39 cellular contexts compared by ENCODE assay signal in the genomic region with DNA sequence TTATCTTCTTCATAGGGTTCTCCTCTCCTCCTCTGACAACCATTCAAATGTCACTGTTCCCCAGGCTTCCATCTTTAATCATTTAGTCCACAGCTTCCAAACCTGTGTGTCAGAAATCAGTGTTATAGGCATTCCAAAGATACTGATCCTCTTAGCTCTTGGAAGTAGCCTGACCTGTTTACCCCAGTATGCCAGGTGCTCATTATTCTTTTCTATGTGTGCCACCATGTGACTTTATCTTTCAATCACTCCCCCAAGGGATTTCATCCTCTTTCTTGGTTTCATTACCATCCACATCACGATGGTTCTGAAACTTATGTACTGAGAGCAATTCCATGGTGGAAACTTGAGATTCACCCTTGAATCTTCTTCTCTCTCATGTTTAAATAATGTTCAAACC. TPM values are rescaled to one million over a fixed set of nuclear protein-coding genes. Genes with fewer than 3 reads are reported as not detected.
"Had no signal": no experiment of that assay in that cellular context is flagged by ENCODE, and none has a peak within 500 bp of the region (broad histone marks: within the 10 kb centered on the region; RNA-seq: fewer than 3 reads in every experiment).

No MANE protein-coding gene starts in this region.

- H2AFZ ChIP-seq: PC-9 had no signal

- H3K27ac Mint-ChIP-seq: activated B cell treated with CpG ODN at 0.5 μM for 24 hours; activated CD8-positive, alpha-beta T cell treated with anti-CD3 and anti-CD28 coated beads for 36 hours; activated naive CD8-positive, alpha-beta T cell treated with anti-CD3 and anti-CD28 coated beads for 36 hours; activated T-cell treated with anti-CD3 and anti-CD28 coated beads, Interleukin-2, amount 50 U/mL, for 72 hours; activated T-helper 17 cell treated with anti-CD3 and anti-CD28 coated beads, Interleukin-2, amount 50 U/mL, for 72 hours; T-cell had no signal

- H3K27me3 Mint-ChIP-seq: activated naive CD8-positive, alpha-beta T cell treated with anti-CD3 and anti-CD28 coated beads for 36 hours had no signal

- H3K9ac ChIP-seq: KMS-11 had no signal

- H3K27me3 ChIP-seq: brain microvascular endothelial cell had no signal

- H3K4me3 ChIP-seq: PC-9 had no signal

- DNase-seq: activated B cell treated with CpG ODN at 0.5 μM for 24 hours; activated CD4-positive, alpha-beta T cell treated with anti-CD3 and anti-CD28 coated beads for 48 hours; activated CD4-positive, alpha-beta T cell treated with anti-CD3 and anti-CD28 coated beads, Interleukin-2, amount 50 U/mL, for 4 hours; activated CD4-positive, CD25-positive, alpha-beta regulatory T cell treated with anti-CD3 and anti-CD28 coated beads, Interleukin-2, amount 50 U/mL, for 72 hours; activated CD8-positive, alpha-beta T cell treated with anti-CD3 and anti-CD28 coated beads for 36 hours; activated effector memory CD4-positive, alpha-beta T cell treated with anti-CD3 and anti-CD28 coated beads, Interleukin-2, amount 50 U/mL, for 16 hours; activated naive CD4-positive, alpha-beta T cell; activated naive CD4-positive, alpha-beta T cell treated with anti-CD3 and anti-CD28 coated beads, Interleukin-2, amount 50 U/mL, for 16 hours; activated naive CD8-positive, alpha-beta T cell treated with anti-CD3 and anti-CD28 coated beads for 36 hours; activated T-cell treated with anti-CD3 and anti-CD28 coated beads, Interleukin-2, amount 50 U/mL, for 1 hour; activated T-cell treated with anti-CD3 and anti-CD28 coated beads, Interleukin-2, amount 50 U/mL, for 72 hours; amniotic stem cell; aorta; brain microvascular endothelial cell; central memory CD4-positive, alpha-beta T cell; NCI-H1092 treated with DMSO at 0.1 percent for 48 hours; NCI-H146; NCI-H187 treated with DMSO at 0.1 percent for 48 hours; NCI-H2081 treated with DMSO at 0.1 percent for 48 hours; NCI-H2171 treated with DMSO at 0.1 percent for 48 hours; NCI-H2227 treated with DMSO at 0.1 percent for 48 hours; NCI-H446; NCI-H510A treated with DMSO at 0.1 percent for 48 hours; SIG-M5; T-cell; T-helper 2 cell; T-helper 9 cell had no signal

- ATAC-seq: activated CD8-positive, alpha-beta T cell treated with anti-CD3 and anti-CD28 coated beads for 36 hours; activated T-cell treated with anti-CD3 and anti-CD28 coated beads, Interleukin-2, amount 50 U/mL, for 72 hours; activated T-helper 17 cell treated with anti-CD3 and anti-CD28 coated beads, Interleukin-2, amount 50 U/mL, for 72 hours; Right ventricle myocardium inferior; SK-N-SH treated with all-trans-retinoic acid at 6 μM for 48 hours; T-cell had no signal

- H3K4me3 Mint-ChIP-seq: activated B cell treated with CpG ODN at 0.5 μM for 24 hours; activated CD8-positive, alpha-beta T cell treated with anti-CD3 and anti-CD28 coated beads for 36 hours; activated naive CD8-positive, alpha-beta T cell treated with anti-CD3 and anti-CD28 coated beads for 36 hours; activated T-cell treated with anti-CD3 and anti-CD28 coated beads, Interleukin-2, amount 50 U/mL, for 72 hours; activated T-helper 17 cell treated with anti-CD3 and anti-CD28 coated beads, Interleukin-2, amount 50 U/mL, for 72 hours; T-cell had no signal

- H3K4me1 Mint-ChIP-seq: activated B cell treated with CpG ODN at 0.5 μM for 24 hours; activated naive CD8-positive, alpha-beta T cell treated with anti-CD3 and anti-CD28 coated beads for 36 hours; activated T-helper 17 cell treated with anti-CD3 and anti-CD28 coated beads, Interleukin-2, amount 50 U/mL, for 72 hours; T-cell had no signal

- H3K4me2 ChIP-seq: KMS-11, PC-9 had no signal

- H3K9me3 Mint-ChIP-seq: activated B cell treated with CpG ODN at 0.5 μM for 24 hours; activated CD8-positive, alpha-beta T cell treated with anti-CD3 and anti-CD28 coated beads for 36 hours; activated naive CD8-positive, alpha-beta T cell treated with anti-CD3 and anti-CD28 coated beads for 36 hours; activated T-cell treated with anti-CD3 and anti-CD28 coated beads, Interleukin-2, amount 50 U/mL, for 72 hours; activated T-helper 17 cell treated with anti-CD3 and anti-CD28 coated beads, Interleukin-2, amount 50 U/mL, for 72 hours; T-cell had no signal

- H3K27ac ChIP-seq: brain microvascular endothelial cell, KMS-11, PC-9, RWPE1, VCaP had no signal

- H3K36me3 ChIP-seq: brain microvascular endothelial cell had no signal

RNA-seq across cellular contexts. Expression of a gene that starts 7.6 kb away (rescaled TPM):
- total RNA-seq: activated B cell treated with CpG ODN at 0.5 μM for 24 hours; activated CD8-positive, alpha-beta memory T cell treated with anti-CD3 and anti-CD28 coated beads for 36 hours; activated CD8-positive, alpha-beta T cell treated with anti-CD3 and anti-CD28 coated beads for 36 hours; activated naive CD8-positive, alpha-beta T cell treated with anti-CD3 and anti-CD28 coated beads for 36 hours; activated T-cell treated with anti-CD3 and anti-CD28 coated beads, Interleukin-2, amount 50 U/mL, for 72 hours; aorta; cerebellum; LHCN-M2; M059J; PC-9; Right ventricle myocardium inferior; SK-MEL-5; T-cell had no signal
- polyA plus RNA-seq: aorta had no signal

RNA-seq across cellular contexts. Expression of a gene that starts 45.2 kb away (rescaled TPM):
- total RNA-seq: activated CD8-positive, alpha-beta memory T cell treated with anti-CD3 and anti-CD28 coated beads for 36 hours; activated CD8-positive, alpha-beta T cell treated with anti-CD3 and anti-CD28 coated beads for 36 hours; activated naive CD8-positive, alpha-beta T cell treated with anti-CD3 and anti-CD28 coated beads for 36 hours; activated T-helper 17 cell treated with anti-CD3 and anti-CD28 coated beads, Interleukin-2, amount 50 U/mL, for 72 hours; LHCN-M2; M059J; SK-MEL-5; T-cell had no signal
